ENCODE assay signal across 22 cellular contexts in the genomic region with DNA sequence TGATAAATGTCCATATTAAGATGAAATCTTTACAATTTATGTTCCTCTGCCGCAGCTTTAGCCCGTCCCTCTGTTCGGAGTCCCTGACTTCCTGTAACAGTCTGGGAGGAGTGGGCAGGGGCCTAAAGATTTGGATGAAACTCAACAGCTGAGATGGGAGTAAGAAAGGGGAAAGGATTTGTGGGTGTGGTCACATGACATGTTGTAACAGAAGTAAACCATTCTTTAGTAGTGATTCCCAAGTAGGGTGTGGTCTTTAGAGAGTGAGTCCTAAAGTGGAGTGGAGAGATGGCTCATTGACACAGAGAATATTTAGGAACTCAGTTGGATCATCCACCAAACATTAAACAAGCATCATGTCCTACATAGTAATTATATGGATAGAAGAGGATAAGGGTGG. TPM values are rescaled to one million over a fixed set of nuclear protein-coding genes. Genes with fewer than 3 reads are reported as not detected.
DNase-seq lines count a peak whose midpoint lies in the region; ATAC-seq and TF ChIP-seq lines count a peak whose summit lies in the region.
"Had no signal": no experiment of that assay in that cellular context is flagged by ENCODE, and none has a peak within 500 bp of the region (broad histone marks: within the 10 kb centered on the region; RNA-seq: fewer than 3 reads in every experiment).

No MANE protein-coding gene starts in this region.

- H3K36me3 Mint-ChIP-seq in Caco-2 (ENCODE audit: insufficient read depth, unreplicated experiment) = peaks cover 65% of the 10 kb centered on the region
- H3K36me3 Mint-ChIP-seq in stimulated activated effector memory CD8-positive, alpha-beta T cell treated with anti-CD3 and anti-CD28 coated beads, Interleukin-12 subunit alpha, Interleukin-12 subunit beta, amount 100 ng/mL, for 72 hours = no peaks in the 10 kb centered on the region

- BruUV-seq in Caco-2 (replicated peaks; lab: Mats Ljungman, UMichigan) (no TSS peak), PC-3 (replicated peaks; lab: Mats Ljungman, UMichigan) (no TSS peak)

- ATAC-seq in PC-3 = no peak
- ATAC-seq in stimulated activated effector memory CD8-positive, alpha-beta T cell treated with anti-CD3 and anti-CD28 coated beads, Interleukin-12 subunit alpha, Interleukin-12 subunit beta, amount 100 ng/mL, for 72 hours = no peak

- peak overlapping the region; percentile 85 for H3K27ac Mint-ChIP-seq in Caco-2 (ENCODE audit: unreplicated experiment)
- H3K27ac Mint-ChIP-seq in stimulated activated effector memory CD8-positive, alpha-beta T cell treated with anti-CD3 and anti-CD28 coated beads, Interleukin-12 subunit alpha, Interleukin-12 subunit beta, amount 100 ng/mL, for 72 hours = no peak overlapping the region

- H3K27ac ChIP-seq in PC-3 (ENCODE audit: low read length) (no peak overlapping the region), epithelial cell of prostate (peak overlapping the region; percentile 93), suprapubic skin (no peak overlapping the region), thyroid gland (no peak overlapping the region)
- H3K27ac ChIP-seq: SJSA1 had no signal

- no peaks in the 10 kb centered on the region for H3K9me2 ChIP-seq in PC-3 (replicated peaks; ENCODE audit: low read length)

- DNase-seq in Caco-2 = peak; percentile 47 to 48
- DNase-seq in PC-3 = peak; percentile 6
- DNase-seq in epithelial cell of prostate (ENCODE audit: low read depth, low spot score) = no peak
- DNase-seq in myocyte (ENCODE audit: low read depth) = peak; percentile 34
- no peak for DNase-seq in stimulated activated effector memory CD8-positive, alpha-beta T cell treated with anti-CD3 and anti-CD28 coated beads, Interleukin-12 subunit alpha, Interleukin-12 subunit beta, amount 100 ng/mL, for 72 hours (ENCODE audit: low spot score in 2 of 2)
- no peak for DNase-seq in foreskin melanocyte
- DNase-seq in suprapubic skin (ENCODE audit: low spot score in 2 of 2) = no peak
- no peak for DNase-seq in thyroid gland
- DNase-seq: ACHN; COR-L47; DMS153; IMR-90; Kasumi-1; NCI-H1105; NCI-H1694 treated with DMSO at 0.1 percent for 48 hours; NCI-H2107; NCI-H2227 treated with DMSO at 0.1 percent for 48 hours; NCI-H524 treated with DMSO at 0.1 percent for 48 hours; NK-92 treated with Interleukin-12 subunit alpha and Interleukin-12 subunit beta, amount 100 ng/mL, for 24 hours; RPMI8226 had no signal

- H3K79me2 ChIP-seq in PC-3 (ENCODE audit: low read length) = no peaks in the 10 kb centered on the region

- no peak for TF ChIP-seq EP300 in suprapubic skin (IDR thresholded peaks at IDR 0.05)

- H3K9me3 ChIP-seq in Caco-2 = peaks cover 25% of the 10 kb centered on the region
- no peaks in the 10 kb centered on the region for H3K9me3 ChIP-seq in PC-3 (ENCODE audit: low read length)
- no peaks in the 10 kb centered on the region for H3K9me3 ChIP-seq in suprapubic skin
- H3K9me3 ChIP-seq in thyroid gland = no peaks in the 10 kb centered on the region
- H3K9me3 ChIP-seq: HAP-1, SJSA1 had no signal

- H3K27me3 Mint-ChIP-seq in Caco-2 (ENCODE audit: insufficient read depth, unreplicated experiment) = no peaks in the 10 kb centered on the region

- no peak overlapping the region for H2AFZ ChIP-seq in PC-3 (ENCODE audit: low read length)

- peaks cover 40% of the 10 kb centered on the region for H3K9me3 Mint-ChIP-seq in Caco-2 (ENCODE audit: unreplicated experiment)
- peaks cover 6% of the 10 kb centered on the region for H3K9me3 Mint-ChIP-seq in stimulated activated effector memory CD8-positive, alpha-beta T cell treated with anti-CD3 and anti-CD28 coated beads, Interleukin-12 subunit alpha, Interleukin-12 subunit beta, amount 100 ng/mL, for 72 hours

- H3K36me3 ChIP-seq in Caco-2 (ENCODE audit: control insufficient read depth, insufficient read depth, low read length) (peaks cover 5% of the 10 kb centered on the region), PC-3 (ENCODE audit: low read depth, low read length) (peaks cover 9% of the 10 kb centered on the region; the same call in 1 of the 2 replicates), suprapubic skin (peaks cover 2% of the 10 kb centered on the region), thyroid gland (no peaks in the 10 kb centered on the region)
- H3K36me3 ChIP-seq: SJSA1 had no signal

- H3K4me1 ChIP-seq in Caco-2 = peaks cover 64% of the 10 kb centered on the region
- peaks cover 13% of the 10 kb centered on the region for H3K4me1 ChIP-seq in PC-3 (ENCODE audit: insufficient read depth, low read length)
- H3K4me1 ChIP-seq in suprapubic skin = peaks cover 3% of the 10 kb centered on the region
- no peaks in the 10 kb centered on the region for H3K4me1 ChIP-seq in thyroid gland
- H3K4me1 ChIP-seq: HAP-1, SJSA1 had no signal

- intact Hi-C loops in Caco-2 (cut with micrococcal nuclease; ENCODE audit: unreplicated experiment) = loop anchor here (1.0 to 5.0 kb wide), 5 partner anchors 12 to 71 kb away; a partner anchor contains a TSS
- intact Hi-C loops in PC-3 (cut with micrococcal nuclease) = no loop called here
- intact Hi-C loops in thyroid gland (cut with DNase I) = no loop called here

- no peak overlapping the region for H3K9ac ChIP-seq in PC-3 (ENCODE audit: low read length)

- H3K27me3 ChIP-seq in Caco-2 (replicated peaks; ENCODE audit: control insufficient read depth, insufficient read depth, low read length) = no peaks in the 10 kb centered on the region
- no peaks in the 10 kb centered on the region for H3K27me3 ChIP-seq in PC-3 (ENCODE audit: low read length)
- no peaks in the 10 kb centered on the region for H3K27me3 ChIP-seq in suprapubic skin
- no peaks in the 10 kb centered on the region for H3K27me3 ChIP-seq in thyroid gland
- H3K27me3 ChIP-seq: SJSA1 had no signal

- no peak overlapping the region for H3K4me2 ChIP-seq in PC-3 (ENCODE audit: low read length)

- peaks cover 8% of the 10 kb centered on the region for H3F3A ChIP-seq in PC-3 (ENCODE audit: low read length, unreplicated experiment)

- no peaks in the 10 kb centered on the region for H4K20me1 ChIP-seq in PC-3 (ENCODE audit: low read length)

- 95% methylated on average over 3 of the region's 3 CpGs for WGBS in suprapubic skin
- 98% methylated on average over 3 of the region's 3 CpGs for WGBS in thyroid gland, 2 donors

- H3K4me3 ChIP-seq in Caco-2 (ENCODE audit: low read depth, low read length) (no peak overlapping the region), PC-3 (ENCODE audit: low read length) (no peak overlapping the region), suprapubic skin (no peak overlapping the region), thyroid gland (replicated peaks in 1 of 3) (no peak overlapping the region)
- H3K4me3 ChIP-seq: HAP-1, SJSA1 had no signal

- peaks cover 51% of the 10 kb centered on the region for H3K4me1 Mint-ChIP-seq in Caco-2 (ENCODE audit: low read depth, unreplicated experiment)
- peaks cover 8% of the 10 kb centered on the region for H3K4me1 Mint-ChIP-seq in stimulated activated effector memory CD8-positive, alpha-beta T cell treated with anti-CD3 and anti-CD28 coated beads, Interleukin-12 subunit alpha, Interleukin-12 subunit beta, amount 100 ng/mL, for 72 hours

- CTCF ChIA-PET in Caco-2 (lab: Charles Lee) (no interaction called here), PC-3 (lab: Charles Lee) (no interaction called here)

- TF ChIP-seq POLR2A in suprapubic skin (IDR thresholded peaks at IDR 0.05) (no peak), thyroid gland (IDR thresholded peaks at IDR 0.05) (no peak)

- TF ChIP-seq CTCF in Caco-2 (IDR thresholded peaks at IDR 0.05; ENCODE audit: insufficient read depth in 1 of 2, low read depth in 1 of 2, low read length in 1 of 2, severe bottlenecking in 1 of 2, unreplicated experiment in 1 of 2) (no peak), PC-3 (conservative IDR thresholded peaks at IDR 0.05; ENCODE audit: low read depth, low read length) (no peak), suprapubic skin (IDR thresholded peaks at IDR 0.05) (no peak), thyroid gland (IDR thresholded peaks at IDR 0.05) (no peak)

- POLR2A ChIA-PET in Caco-2 (lab: Charles Lee) (no interaction called here), PC-3 (lab: Charles Lee; ENCODE audit: unreplicated experiment) (no interaction called here)

- H3K4me3 Mint-ChIP-seq in Caco-2 (ENCODE audit: unreplicated experiment) = peak overlapping the region; percentile 56
- H3K4me3 Mint-ChIP-seq in stimulated activated effector memory CD8-positive, alpha-beta T cell treated with anti-CD3 and anti-CD28 coated beads, Interleukin-12 subunit alpha, Interleukin-12 subunit beta, amount 100 ng/mL, for 72 hours = no peak overlapping the region

RNA-seq across cellular contexts. Expression of a gene that starts 12.9 kb away (rescaled TPM):
- total RNA-seq in Caco-2 (2022) (28.0 and 34.1 TPM in 2 replicates), PC-3 (2014; rRNA removed) (7.9 and 9.0 TPM in 2 replicates), myocyte (23.4 and 25.6 TPM in 2 replicates), suprapubic skin (10 to 100 TPM; 13.9 to 34.1 (median 29.1) TPM), thyroid gland (10 to 100 TPM; 18.9 to 32.4 (median 24.7) TPM)
- 9.6 TPM for polyA plus RNA-seq in myocyte (2012)

RNA-seq across cellular contexts. Expression of a gene that starts 42.7 kb away (rescaled TPM):
- 125 and 140 TPM in 2 replicates for total RNA-seq in Caco-2 (2022)
- total RNA-seq in PC-3 (2014; rRNA removed) = 167 and 226 TPM in 2 replicates
- 53.3 and 55.5 TPM in 2 replicates for total RNA-seq in myocyte
- 21.4 TPM for polyA plus RNA-seq in myocyte (2012)
- 10 to 100 TPM; 43.9 to 75.8 (median 59.7) TPM for total RNA-seq in suprapubic skin
- total RNA-seq in thyroid gland = 100 to 1,000 TPM; 115 to 181 (median 144) TPM

Comparison
In these comparisons a context has a peak if more than half of its experiments do, and no peak if none do; other contexts are left out.
1. DNase-seq: peak in Caco-2 (2 of 2), PC-3 (single experiment) and myocyte (single experiment); none in epithelial cell of prostate (single experiment), stimulated activated effector memory CD8-positive, alpha-beta T cell treated with anti-CD3 and anti-CD28 coated beads, Interleukin-12 subunit alpha, Interleukin-12 subunit beta, amount 100 ng/mL, for 72 hours (0 of 2), foreskin melanocyte (single experiment), suprapubic skin (0 of 2) and thyroid gland (0 of 2).